In the genomic region with DNA sequence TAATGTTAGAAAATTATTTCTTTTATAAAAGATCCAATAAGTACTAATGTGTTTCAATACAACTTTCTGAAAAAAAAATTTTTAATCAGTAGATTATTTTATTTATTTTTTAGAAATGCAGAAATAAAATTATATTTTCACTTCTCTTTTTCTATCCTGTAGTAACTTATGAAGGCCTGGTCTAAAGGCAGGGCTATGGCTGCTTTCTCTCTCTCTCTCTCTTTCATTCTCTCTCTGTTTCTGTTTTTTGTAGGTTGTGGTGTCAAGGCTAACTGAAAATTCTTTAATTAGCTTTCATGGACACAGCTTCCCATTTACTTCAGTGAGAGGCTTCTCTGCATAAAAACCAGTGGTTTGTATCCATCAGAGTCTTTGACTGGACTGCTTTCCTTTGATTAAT, we compare ENCODE assay signal across 17 cellular contexts. TPM values are rescaled to one million over a fixed set of nuclear protein-coding genes. Genes with fewer than 3 reads are reported as not detected.
DNase-seq lines count a peak whose midpoint lies in the region; ATAC-seq and TF ChIP-seq lines count a peak whose summit lies in the region.
"Had no signal": no experiment of that assay in that cellular context is flagged by ENCODE, and none has a peak within 500 bp of the region (broad histone marks: within the 10 kb centered on the region; RNA-seq: fewer than 3 reads in every experiment).

No MANE protein-coding gene starts in this region.

- H3K9me2 ChIP-seq in GM23248 (ENCODE audit: insufficient read depth) = no peaks in the 10 kb centered on the region

- intact Hi-C loops in activated B cell treated with CpG ODN at 0.5 μM for 24 hours (cut with micrococcal nuclease) (no loop called here), left lung (cut with DNase I) (no loop called here), stomach (cut with DNase I; ENCODE audit: low total_unique reads) (no loop called here)

- ATAC-seq in GM21367 (IDR thresholded peaks at IDR 0.05; ENCODE audit: unreplicated experiment) (peak; percentile 62), HG03469 (IDR thresholded peaks at IDR 0.05; ENCODE audit: unreplicated experiment) (peak; percentile 52), activated B cell treated with CpG ODN at 0.5 μM for 24 hours (ENCODE audit: low read depth) (no peak), left lung (no peak)
- ATAC-seq: K562, right cardiac atrium had no signal

- H3K9me3 ChIP-seq in left lung (no peaks in the 10 kb centered on the region), GM23248 (ENCODE audit: low read depth) (no peaks in the 10 kb centered on the region), stomach (no peaks in the 10 kb centered on the region)
- H3K9me3 ChIP-seq: transverse colon had no signal

- peaks cover 5% of the 10 kb centered on the region for H3K36me3 Mint-ChIP-seq in activated B cell treated with CpG ODN at 0.5 μM for 24 hours (ENCODE audit: low read depth)

- H3K27ac ChIP-seq in left lung = no peak overlapping the region
- no peak overlapping the region for H3K27ac ChIP-seq in GM23248
- no peak overlapping the region for H3K27ac ChIP-seq in stomach
- H3K27ac ChIP-seq: HL-60, transverse colon had no signal

- H3K27me3 ChIP-seq in left lung = no peaks in the 10 kb centered on the region
- H3K27me3 ChIP-seq in GM23248 (replicated peaks; ENCODE audit: insufficient read depth) = peaks cover 20% of the 10 kb centered on the region
- H3K27me3 ChIP-seq in stomach = no peaks in the 10 kb centered on the region
- H3K27me3 ChIP-seq: transverse colon had no signal

- no peak for TF ChIP-seq EP300 in stomach (IDR thresholded peaks at IDR 0.05)

- no peak for TF ChIP-seq CTCF in GM12865 (IDR thresholded peaks at IDR 0.05; ENCODE audit: insufficient read depth, low read depth, low read length, missing control alignments)
- no peak for TF ChIP-seq CTCF in activated B cell treated with CpG ODN at 0.5 μM for 24 hours (IDR thresholded peaks at IDR 0.05)
- TF ChIP-seq CTCF in left lung (IDR thresholded peaks at IDR 0.05) = no peak
- TF ChIP-seq CTCF in GM13976 (IDR thresholded peaks at IDR 0.05; ENCODE audit: borderline replicate concordance, control extremely low read depth, extremely low read depth, insufficient read depth, missing control alignments) = no peak
- TF ChIP-seq CTCF in stomach (IDR thresholded peaks at IDR 0.05) = no peak

- DNase-seq in GM12865 (ENCODE audit: low read depth) (peak; percentile 18), activated B cell treated with CpG ODN at 0.5 μM for 24 hours (no peak), left lung (no peak), GM23248 (no peak), GM13976 (ENCODE audit: low spot score) (no peak), stomach (no peak)
- DNase-seq: activated naive CD4-positive, alpha-beta T cell treated with Interleukin-2 at 50 U/mL for 16 hours; mesenchymal stem cell; NCI-H524; right cardiac atrium; transverse colon had no signal

- no peaks in the 10 kb centered on the region for H3K9me3 Mint-ChIP-seq in activated B cell treated with CpG ODN at 0.5 μM for 24 hours

- no peaks in the 10 kb centered on the region for H3K36me3 ChIP-seq in left lung
- no peaks in the 10 kb centered on the region for H3K36me3 ChIP-seq in GM23248 (ENCODE audit: low read depth)
- H3K36me3 ChIP-seq in stomach = no peaks in the 10 kb centered on the region
- H3K36me3 ChIP-seq: transverse colon had no signal

- H3K4me1 ChIP-seq in left lung (no peaks in the 10 kb centered on the region), GM23248 (ENCODE audit: insufficient read depth) (no peaks in the 10 kb centered on the region), stomach (no peaks in the 10 kb centered on the region)
- H3K4me1 ChIP-seq: transverse colon had no signal

- in situ Hi-C loops in GM23248 (cut with MboI) = no loop called here
- in situ Hi-C loops in GM13976 (cut with MboI; ENCODE audit: low sequenced_read_pairs, unreplicated experiment) = no loop called here

- H2AFZ ChIP-seq in GM23248 = no peak overlapping the region

- no peaks in the 10 kb centered on the region for H4K20me1 ChIP-seq in GM23248 (ENCODE audit: insufficient read depth)

- H3K27me3 Mint-ChIP-seq in activated B cell treated with CpG ODN at 0.5 μM for 24 hours = no peaks in the 10 kb centered on the region

- H3K9ac ChIP-seq in GM23248 = no peak overlapping the region

- no peaks in the 10 kb centered on the region for H3K79me2 ChIP-seq in GM23248 (ENCODE audit: insufficient read depth)

- peak overlapping the region; percentile 43 for H3K27ac Mint-ChIP-seq in activated B cell treated with CpG ODN at 0.5 μM for 24 hours

- H3K4me3 Mint-ChIP-seq in activated B cell treated with CpG ODN at 0.5 μM for 24 hours = no peak overlapping the region

- no peak overlapping the region for H3K4me3 ChIP-seq in GM12865 (ENCODE audit: low read depth, low read length)
- H3K4me3 ChIP-seq in left lung = no peak overlapping the region
- H3K4me3 ChIP-seq in GM23248 = no peak overlapping the region
- H3K4me3 ChIP-seq in stomach = no peak overlapping the region
- H3K4me3 ChIP-seq: K562, transverse colon had no signal

- H3K4me2 ChIP-seq in GM23248 (ENCODE audit: unreplicated experiment) = no peak overlapping the region

- no peak for TF ChIP-seq POLR2A in stomach (IDR thresholded peaks at IDR 0.05)

- POLR2A ChIA-PET in activated B cell treated with CpG ODN at 0.5 μM for 24 hours (lab: Charles Lee) = no interaction called here

- CTCF ChIA-PET in activated B cell treated with CpG ODN at 0.5 μM for 24 hours (lab: Charles Lee) = no interaction called here

- H3F3A ChIP-seq in GM23248 (ENCODE audit: insufficient read depth) = no peaks in the 10 kb centered on the region

- H3K4me1 Mint-ChIP-seq in activated B cell treated with CpG ODN at 0.5 μM for 24 hours = peaks cover 8% of the 10 kb centered on the region

RNA-seq across cellular contexts. Expression of gene LIX1, which starts 23.8 kb away (rescaled TPM):
- total RNA-seq in activated B cell treated with CpG ODN at 0.5 μM for 24 hours (not detected in 2 replicates), left lung (not detected), stomach (1 to 10 TPM in 3 of 5 donors, not detected in 2; 1.3 to 1.8 (median 1.3) TPM)
- total RNA-seq in GM23248 (2014; rRNA removed; shearing (Covaris generic)) = not detected in 2 replicates
- polyA plus RNA-seq in GM23248 (2016; fragmentation: Nextera tagmentation; extraction: Ambion mirVana) (0.05 TPM in 1 of 2 replicates, not detected in the other), stomach (under 1 TPM in 2 of 3 donors, not detected in 1; 0.12 to 0.23 TPM)
- total RNA-seq: K562 had no signal
- polyA plus RNA-seq: AG04450, esophagus had no signal

Comparison
In these comparisons a context has a peak if more than half of its experiments do, and no peak if none do; other contexts are left out.
1. ATAC-seq: peak in GM21367 (single experiment) and HG03469 (single experiment); none in activated B cell treated with CpG ODN at 0.5 μM for 24 hours (single experiment) and left lung (single experiment).